In the genomic region with DNA sequence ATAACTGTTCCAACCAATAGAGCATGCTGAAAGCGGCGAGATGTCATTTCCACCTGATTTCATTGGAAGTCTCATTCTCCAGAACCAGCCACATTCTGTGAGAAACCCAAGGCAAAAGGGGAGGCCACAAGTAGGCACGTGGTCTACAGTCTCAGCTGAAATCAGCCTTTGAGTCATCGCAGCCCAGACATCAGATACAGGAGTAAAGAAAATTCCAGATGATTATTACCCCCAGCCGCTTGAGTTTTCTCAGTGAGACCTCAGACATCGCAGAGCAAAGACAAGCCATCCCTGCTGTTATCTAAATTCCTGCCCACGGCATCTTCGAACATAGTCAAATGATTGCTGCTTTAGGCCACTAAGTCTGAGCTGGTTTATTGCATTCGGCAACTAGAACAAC, we compare ENCODE assay signal across 11 cellular contexts. TPM values are rescaled to one million over a fixed set of nuclear protein-coding genes. Genes with fewer than 3 reads are reported as not detected.
DNase-seq lines count a peak whose midpoint lies in the region; ATAC-seq and TF ChIP-seq lines count a peak whose summit lies in the region.
"Had no signal": no experiment of that assay in that cellular context is flagged by ENCODE, and none has a peak within 500 bp of the region (broad histone marks: within the 10 kb centered on the region; RNA-seq: fewer than 3 reads in every experiment).

No MANE protein-coding gene starts in this region.

- H4K8ac ChIP-seq in mesenchymal stem cell (ENCODE audit: low read length) = no peak overlapping the region

- H3K14ac ChIP-seq in mesenchymal stem cell (ENCODE audit: low read length in 2 of 2) = no peak overlapping the region

- H3K9me3 Mint-ChIP-seq in HFFc6 = no peaks in the 10 kb centered on the region
- H3K9me3 Mint-ChIP-seq: natural killer cell had no signal

- no peak overlapping the region for H3K18ac ChIP-seq in mesenchymal stem cell (ENCODE audit: low read depth in 1 of 2, low read length in 2 of 2)

- CTCF ChIA-PET in AG04450 (lab: Charles Lee) = interaction anchor here (1.0 kb wide), 1 partner anchor 21 kb away, joined by 6 read pairs; no protein-coding TSS in a partner anchor

- no peak overlapping the region for H3K9ac ChIP-seq in mesenchymal stem cell (ENCODE audit: low read length)

- TF ChIP-seq CTCF in AG04450 (IDR thresholded peaks at IDR 0.05; ENCODE audit: low read depth, low read length) (no peak), HFFc6 (IDR thresholded peaks at IDR 0.05) (no peak), GM20000 (IDR thresholded peaks at IDR 0.05; ENCODE audit: extremely low read depth, missing control alignments) (no peak)

- ATAC-seq in HG03280 (IDR thresholded peaks at IDR 0.05; ENCODE audit: unreplicated experiment) = no peak

- H3K4ac ChIP-seq in mesenchymal stem cell (ENCODE audit: low read depth in 1 of 2, low read length in 2 of 2) = no peak overlapping the region

- no peak overlapping the region for H2BK120ac ChIP-seq in mesenchymal stem cell (ENCODE audit: low read depth, low read length)

- peaks cover 8% of the 10 kb centered on the region for H3K4me1 ChIP-seq in mesenchymal stem cell (ENCODE audit: control insufficient read depth, insufficient read depth, low read depth, low read length)

- no peak overlapping the region for H2AFZ ChIP-seq in mesenchymal stem cell (ENCODE audit: low read depth, low read length)

- no peaks in the 10 kb centered on the region for H3K9me3 ChIP-seq in AG04450 (ENCODE audit: control insufficient read depth, insufficient read depth, low read length)
- no peaks in the 10 kb centered on the region for H3K9me3 ChIP-seq in mesenchymal stem cell (ENCODE audit: control insufficient read depth, low read length)

- H3K27me3 ChIP-seq in AG04450 (ENCODE audit: control insufficient read depth, insufficient read depth, low read length) (no peaks in the 10 kb centered on the region), mesenchymal stem cell (ENCODE audit: control insufficient read depth in 1 of 2, insufficient read depth in 1 of 2, low read length in 2 of 2) (no peaks in the 10 kb centered on the region)

- H2BK12ac ChIP-seq in mesenchymal stem cell (ENCODE audit: low read length in 2 of 2) = no peak overlapping the region

- no peak overlapping the region for H2BK15ac ChIP-seq in mesenchymal stem cell (ENCODE audit: low read depth, poor library complexity, severe bottlenecking)

- H3K27me3 Mint-ChIP-seq in HFFc6 (ENCODE audit: insufficient read depth) = peaks cover 6% of the 10 kb centered on the region

- peak overlapping the region; percentile 15; the same call in 1 of the 2 replicates for H3K4me3 Mint-ChIP-seq in HFFc6
- H3K4me3 Mint-ChIP-seq: natural killer cell had no signal

- peaks cover 5% of the 10 kb centered on the region for H3K36me3 Mint-ChIP-seq in HFFc6 (ENCODE audit: low read depth)
- H3K36me3 Mint-ChIP-seq: natural killer cell had no signal

- H2BK5ac ChIP-seq in mesenchymal stem cell (ENCODE audit: low read depth, low read length, poor library complexity, severe bottlenecking) = no peak overlapping the region

- peak overlapping the region; percentile 31 for H3K27ac ChIP-seq in AG04450 (ENCODE audit: low read depth, low read length)
- H3K27ac ChIP-seq in mesenchymal stem cell (ENCODE audit: low read length, poor library complexity, severe bottlenecking) = peak overlapping the region; percentile 83
- H3K27ac ChIP-seq: SK-N-MC had no signal

- H3K4me3 ChIP-seq in AG04450 (ENCODE audit: low read depth, low read length) = no peak overlapping the region
- no peak overlapping the region for H3K4me3 ChIP-seq in mesenchymal stem cell (ENCODE audit: insufficient read depth in 1 of 2, low read depth in 1 of 2, low read length in 2 of 2)
- H3K4me3 ChIP-seq: SK-N-MC had no signal

- no peak overlapping the region for H3K4me2 ChIP-seq in mesenchymal stem cell (ENCODE audit: low read length, poor library complexity, severe bottlenecking)

- no peak overlapping the region for H2AK5ac ChIP-seq in mesenchymal stem cell (ENCODE audit: low read length, severe bottlenecking)

- no peak overlapping the region for H3K23ac ChIP-seq in mesenchymal stem cell (ENCODE audit: low read length in 2 of 2)

- no peak overlapping the region for H4K91ac ChIP-seq in mesenchymal stem cell (ENCODE audit: low read length)

- 93% methylated on average over 8 of the region's 9 CpGs for WGBS in mesenchymal stem cell

- peaks cover 10% of the 10 kb centered on the region for H3K79me1 ChIP-seq in mesenchymal stem cell (replicated peaks; ENCODE audit: low read length, poor library complexity, severe bottlenecking)

- peaks cover 65% of the 10 kb centered on the region for H3K4me1 Mint-ChIP-seq in HFFc6 (ENCODE audit: low read depth)

- H3K27ac Mint-ChIP-seq in HFFc6 = peak overlapping the region; percentile 54

- POLR2A ChIA-PET in AG04450 (lab: Yijun Ruan, JAX) = interaction anchor here (0.6 kb wide), 1 partner anchor 41 kb away, joined by 4 read pairs; no protein-coding TSS in a partner anchor

- DNase-seq in AG04450 (ENCODE audit: low read depth, low spot score) (no peak), HFFc6 (peak; percentile 42), amniotic epithelial cell (ENCODE audit: low read depth) (peak; percentile 95), mesenchymal stem cell (peak; percentile 76), DMS79 treated with DMSO at 0.1 percent for 48 hours (lab: John Stamatoyannopoulos, UW) (no peak), GM20000 (ENCODE audit: low spot score) (no peak), cortex of kidney (lab: John Stamatoyannopoulos, UW) (no peak)
- DNase-seq: natural killer cell, NCI-H2227 treated with DMSO at 0.1 percent for 48 hours had no signal

- H3K36me3 ChIP-seq in mesenchymal stem cell (ENCODE audit: control insufficient read depth in 1 of 2, insufficient read depth in 2 of 2, low read depth in 1 of 2, low read length in 2 of 2) = peaks cover 0 to 16% of the 10 kb centered on the region in 2 experiments

RNA-seq across cellular contexts. Expression of a gene that starts 23.1 kb away (rescaled TPM):
- 77.1 and 83.4 TPM in 2 replicates for polyA plus RNA-seq in AG04450 (2011; rRNA removed)
- polyA minus RNA-seq in AG04450 (2011; rRNA and poly(A)+ RNA removed) = 144 and 161 TPM in 2 replicates
- 10 to 100 TPM; 65.3 to 74.5 (median 68.8) TPM for total RNA-seq in HFFc6 (2021; fragmentation: NEBNext Ultra II Directional; extraction: Animal tissue kit (Norgen Biotek cat#: 25700))
- polyA plus RNA-seq in mesenchymal stem cell (2013, experiment 1 of 2) = 67.6 TPM
- 66.8 TPM for polyA plus RNA-seq in mesenchymal stem cell (2013, experiment 2 of 2)

RNA-seq across cellular contexts. Expression of a gene that starts 57.9 kb away (rescaled TPM):
- 326 and 390 TPM in 2 replicates for polyA plus RNA-seq in AG04450 (2011; rRNA removed)
- 252 and 273 TPM in 2 replicates for polyA minus RNA-seq in AG04450 (2011; rRNA and poly(A)+ RNA removed)
- 1,000 to 10,000 TPM; 1,059 to 1,221 (median 1,100) TPM for total RNA-seq in HFFc6 (2021; fragmentation: NEBNext Ultra II Directional; extraction: Animal tissue kit (Norgen Biotek cat#: 25700))
- 168 TPM for polyA plus RNA-seq in mesenchymal stem cell (2013, experiment 1 of 2)
- polyA plus RNA-seq in mesenchymal stem cell (2013, experiment 2 of 2) = 165 TPM

Comparison
In these comparisons a context has a peak if more than half of its experiments do, and no peak if none do; other contexts are left out.
1. DNase-seq: peak in HFFc6 (single experiment), amniotic epithelial cell (single experiment) and mesenchymal stem cell (single experiment); none in AG04450 (single experiment), DMS79 treated with DMSO at 0.1 percent for 48 hours (single experiment), GM20000 (single experiment) and cortex of kidney (single experiment).